8 cellular contexts compared by ENCODE assay signal in genomic region chr11:75140269-75141138, GRCh38. TPM values are rescaled to one million over a fixed set of nuclear protein-coding genes. Genes with fewer than 3 reads are reported as not detected.
A peak's percentile ranks its signal among the peaks of the same experiment; 100 is the strongest.
DNase-seq lines count a peak whose midpoint lies in the region; ATAC-seq and TF ChIP-seq lines count a peak whose summit lies in the region.

No MANE protein-coding gene starts in this region.

- peak; percentile 91 for TF ChIP-seq CTCF in astrocyte of the cerebellum (IDR thresholded peaks at IDR 0.05; ENCODE audit: low read depth, low read length, missing control alignments)

- in situ Hi-C loops in astrocyte of the cerebellum (cut with HindIII; ENCODE audit: low sequenced_read_pairs): no loop called here

- no peaks in the 10 kb centered on the region for H3K36me3 Mint-ChIP-seq in immature natural killer cell

- H3K27ac Mint-ChIP-seq in immature natural killer cell: peak overlapping the region in 3 of 6 donors; percentile 61 to 79 (median 66)

- H3K9me3 Mint-ChIP-seq in immature natural killer cell: no peaks in the 10 kb centered on the region

- H3K4me3 ChIP-seq in astrocyte of the cerebellum (ENCODE audit: low read depth, low read length): no peak overlapping the region

- peak; percentile 59 for ATAC-seq in HG03103 (IDR thresholded peaks at IDR 0.05; ENCODE audit: low read depth, unreplicated experiment)
- no peak for ATAC-seq in HG02588 (IDR thresholded peaks at IDR 0.05; ENCODE audit: unreplicated experiment)
- no peak for ATAC-seq in HG03439 (IDR thresholded peaks at IDR 0.05; ENCODE audit: unreplicated experiment)

- H3K4me1 Mint-ChIP-seq in immature natural killer cell: peaks cover 28 to 41% of the 10 kb centered on the region in 2 donors

- DNase-seq in Daoy (ENCODE audit: low read depth): peak; percentile 63
- peak; percentile 76 for DNase-seq in T-helper 9 cell
- no peak for DNase-seq in astrocyte of the cerebellum (ENCODE audit: low read depth)
- peak; percentile 60 to 73 (median 63) for DNase-seq in immature natural killer cell
- peak; percentile 48 to 70 for DNase-seq in stimulated activated CD4-positive, alpha-beta T cell treated with anti-CD3 and anti-CD28 coated beads, Interleukin-1b, Interleukin-23, amount 100 ng/mL, for 1 hour (ENCODE audit: low read depth in 2 of 2)

- H3K27me3 Mint-ChIP-seq in immature natural killer cell (ENCODE audit: low read depth in 3 of 3): peaks cover 3 to 8% (median 4%) of the 10 kb centered on the region in 3 donors

- H3K4me3 Mint-ChIP-seq in immature natural killer cell: peak overlapping the region in 1 of 5 donors; percentile 10

RNA-seq across cellular contexts. Expression of gene SLCO2B1, which starts 10.4 kb away (rescaled TPM):
- total RNA-seq in Daoy (2014; rRNA removed; shearing (Covaris generic)): 0.15 and 0.51 TPM in 2 replicates
- polyA plus RNA-seq in immature natural killer cell: not detected

RNA-seq across cellular contexts. Expression of gene OR2AT4, which starts 43.8 kb away (rescaled TPM):
- under 0.01 TPM in 1 of 2 replicates, not detected in the other for total RNA-seq in Daoy (2014; rRNA removed; shearing (Covaris generic))
- polyA plus RNA-seq in immature natural killer cell: not detected
